ENCODE assay signal across 1 cellular context in the genomic region with DNA sequence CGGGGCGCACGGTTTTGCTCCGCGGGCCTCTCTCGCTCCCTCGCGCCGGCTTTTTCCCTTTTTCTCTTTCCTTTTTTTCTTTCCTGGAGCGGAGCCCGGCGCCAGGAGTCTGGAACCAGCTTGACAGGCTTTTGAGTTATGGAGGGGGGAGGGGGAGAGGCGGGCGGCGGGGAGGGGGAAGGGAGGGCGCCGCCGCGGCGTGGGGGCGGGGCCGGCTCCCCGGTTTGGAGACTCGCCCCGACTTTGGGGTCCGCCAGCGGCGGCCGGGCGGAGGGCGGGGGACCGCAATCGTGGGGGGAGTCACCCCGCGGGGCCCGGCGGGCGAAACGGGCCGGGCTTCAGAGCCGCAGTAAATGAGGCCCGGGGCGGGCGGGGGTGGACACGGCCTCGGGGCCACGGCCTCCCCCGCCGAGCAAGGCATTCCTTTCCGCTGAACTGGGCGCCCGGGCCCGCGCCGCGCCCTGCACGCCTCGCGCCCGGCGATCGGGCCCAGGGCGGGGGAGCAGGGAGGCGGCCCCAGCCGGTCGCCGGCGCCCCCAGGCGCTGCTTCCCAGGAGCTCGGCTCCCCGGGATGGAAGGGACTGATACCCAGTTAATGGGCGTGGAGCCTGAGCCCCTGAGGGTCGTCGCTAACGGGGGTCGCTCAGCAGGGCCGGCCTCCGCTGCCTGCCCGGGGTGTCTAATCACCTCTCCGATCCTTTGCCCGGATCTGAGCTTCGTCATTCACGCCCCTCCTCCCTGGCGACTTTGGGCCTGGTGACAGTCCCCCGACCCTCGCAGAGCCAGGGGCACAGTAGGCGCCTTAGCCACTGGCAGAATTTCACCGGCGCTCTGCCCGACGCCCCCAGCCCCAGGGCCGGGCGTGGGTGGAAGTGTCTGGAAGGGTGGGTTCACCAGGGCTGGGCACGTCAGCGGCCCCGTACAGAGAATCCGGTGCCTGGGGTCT.
TF ChIP-seq lines count a peak whose summit lies in the region.

No MANE protein-coding gene starts in this region.

TF ChIP-seq in HEK293, 187 proteins besides CTCF, POLR2A, EP300 and RAD21 (continued from another document):
- TF ChIP-seq ZNF510 (tag by site-specific recombination; IDR thresholded peaks at IDR 0.05; ENCODE audit: insufficient replicate concordance) (no peak), KLF8 (tag by site-specific recombination; IDR thresholded peaks at IDR 0.05) (peak; percentile 31; the same call in 1 of the 2 replicates), ZNF571 (tag by site-specific recombination; IDR thresholded peaks at IDR 0.05) (no peak), ZNF175 (tag by site-specific recombination; IDR thresholded peaks at IDR 0.05) (no peak), ZNF555 (tag by site-specific recombination; conservative IDR thresholded peaks at IDR 0.05) (no peak), ZNF521 (tag by site-specific recombination; IDR thresholded peaks at IDR 0.05) (no peak), HOXC10 (CRISPR knock-in tag; IDR thresholded peaks at IDR 0.05) (no peak), ZNF76 (tag by site-specific recombination; IDR thresholded peaks at IDR 0.05; ENCODE audit: borderline replicate concordance, low read depth) (no peak), MZF1 (tag by site-specific recombination; IDR thresholded peaks at IDR 0.05; ENCODE audit: borderline replicate concordance) (no peak), ZNF529 (tag by site-specific recombination; IDR thresholded peaks at IDR 0.05; ENCODE audit: insufficient replicate concordance) (no peak), ZNF274 (IDR thresholded peaks at IDR 0.05; ENCODE audit: low read length) (no peak), ZNF274 (tag by site-specific recombination; IDR thresholded peaks at IDR 0.05; ENCODE audit: borderline replicate concordance) (no peak), ZNF449 (tag by site-specific recombination; IDR thresholded peaks at IDR 0.05) (no peak), TCF7L2 (IDR thresholded peaks at IDR 0.05; ENCODE audit: borderline replicate concordance, low read depth, low read length) (no peak), HOXD13 (CRISPR knock-in tag; IDR thresholded peaks at IDR 0.05; ENCODE audit: borderline replicate concordance) (no peak), ZNF549 (tag by site-specific recombination; IDR thresholded peaks at IDR 0.05) (no peak), ZEB2 (tag by site-specific recombination; IDR thresholded peaks at IDR 0.05) (peak; percentile 62; the same call in 1 of the 2 replicates), ZBTB48 (tag by site-specific recombination; IDR thresholded peaks at IDR 0.05) (0 out of 2 replicates have a peak, but pooled peaks have one; percentile 54)
- TF ChIP-seq, protein P1, sequence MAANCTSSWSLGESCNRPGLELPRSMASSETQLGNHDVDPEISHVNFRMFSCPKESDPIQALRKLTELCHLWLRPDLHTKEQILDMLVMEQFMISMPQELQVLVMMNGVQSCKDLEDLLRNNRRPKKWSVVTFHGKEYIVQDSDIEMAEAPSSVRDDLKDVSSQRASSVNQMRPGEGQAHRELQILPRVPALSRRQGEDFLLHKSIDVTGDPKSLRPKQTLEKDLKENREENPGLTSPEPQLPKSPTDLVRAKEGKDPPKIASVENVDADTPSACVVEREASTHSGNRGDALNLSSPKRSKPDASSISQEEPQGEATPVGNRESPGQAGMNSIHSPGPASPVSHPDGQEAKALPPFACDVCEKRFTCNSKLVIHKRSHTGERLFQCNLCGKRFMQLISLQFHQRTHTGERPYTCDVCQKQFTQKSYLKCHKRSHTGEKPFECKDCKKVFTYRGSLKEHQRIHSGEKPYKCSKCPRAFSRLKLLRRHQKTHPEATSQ (tag by site-specific recombination; IDR thresholded peaks at IDR 0.05) = no peak
- TF ChIP-seq, protein P2, sequence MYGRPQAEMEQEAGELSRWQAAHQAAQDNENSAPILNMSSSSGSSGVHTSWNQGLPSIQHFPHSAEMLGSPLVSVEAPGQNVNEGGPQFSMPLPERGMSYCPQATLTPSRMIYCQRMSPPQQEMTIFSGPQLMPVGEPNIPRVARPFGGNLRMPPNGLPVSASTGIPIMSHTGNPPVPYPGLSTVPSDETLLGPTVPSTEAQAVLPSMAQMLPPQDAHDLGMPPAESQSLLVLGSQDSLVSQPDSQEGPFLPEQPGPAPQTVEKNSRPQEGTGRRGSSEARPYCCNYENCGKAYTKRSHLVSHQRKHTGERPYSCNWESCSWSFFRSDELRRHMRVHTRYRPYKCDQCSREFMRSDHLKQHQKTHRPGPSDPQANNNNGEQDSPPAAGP (tag by site-specific recombination; IDR thresholded peaks at IDR 0.05) = peak; percentile 53; the same call in 1 of the 2 replicates
